1 cellular context compared by ENCODE assay signal in the genomic region with DNA sequence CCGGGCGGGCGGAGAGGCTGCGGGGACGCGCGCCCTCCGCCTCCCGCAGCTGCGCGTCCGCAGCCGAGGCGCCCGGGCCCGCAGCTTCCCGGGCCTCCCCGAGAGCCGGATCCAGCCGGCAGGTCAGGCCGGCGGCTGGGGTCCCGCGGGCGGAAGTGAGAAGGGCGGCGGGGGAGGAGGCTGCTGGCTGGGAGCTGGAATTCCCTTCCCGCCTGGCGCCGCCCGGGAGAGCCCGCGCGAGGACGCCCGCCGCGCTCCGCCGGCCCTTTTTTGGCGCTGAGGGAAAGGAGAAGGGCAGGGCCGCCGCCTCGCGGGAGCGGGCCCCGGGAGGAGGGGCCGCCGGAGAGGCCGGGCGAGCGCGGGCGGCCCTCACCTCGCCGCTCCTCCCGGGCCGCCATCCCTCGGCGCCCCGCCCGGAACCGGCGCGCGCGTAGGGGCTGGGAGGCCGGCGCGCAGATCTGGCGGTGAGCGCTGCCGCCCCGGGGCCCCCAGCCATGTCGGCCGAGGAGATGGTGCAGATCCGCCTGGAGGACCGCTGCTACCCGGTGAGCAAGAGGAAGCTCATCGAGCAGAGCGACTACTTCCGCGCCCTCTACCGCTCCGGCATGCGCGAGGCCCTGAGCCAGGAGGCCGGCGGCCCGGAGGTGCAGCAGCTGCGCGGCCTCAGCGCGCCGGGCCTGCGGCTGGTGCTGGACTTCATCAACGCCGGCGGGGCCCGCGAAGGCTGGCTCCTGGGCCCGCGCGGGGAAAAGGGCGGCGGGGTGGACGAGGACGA.
TF ChIP-seq lines count a peak whose summit lies in the region.

A gene with protein sequence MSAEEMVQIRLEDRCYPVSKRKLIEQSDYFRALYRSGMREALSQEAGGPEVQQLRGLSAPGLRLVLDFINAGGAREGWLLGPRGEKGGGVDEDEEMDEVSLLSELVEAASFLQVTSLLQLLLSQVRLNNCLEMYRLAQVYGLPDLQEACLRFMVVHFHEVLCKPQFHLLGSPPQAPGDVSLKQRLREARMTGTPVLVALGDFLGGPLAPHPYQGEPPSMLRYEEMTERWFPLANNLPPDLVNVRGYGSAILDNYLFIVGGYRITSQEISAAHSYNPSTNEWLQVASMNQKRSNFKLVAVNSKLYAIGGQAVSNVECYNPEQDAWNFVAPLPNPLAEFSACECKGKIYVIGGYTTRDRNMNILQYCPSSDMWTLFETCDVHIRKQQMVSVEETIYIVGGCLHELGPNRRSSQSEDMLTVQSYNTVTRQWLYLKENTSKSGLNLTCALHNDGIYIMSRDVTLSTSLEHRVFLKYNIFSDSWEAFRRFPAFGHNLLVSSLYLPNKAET (plus strand): TSS at position 397 of the 775 bp plus-strand sequence. CDS start 98 bp downstream, at position 495.
A gene (minus strand): TSS at position 400 of the 775 bp plus-strand sequence. CDS start 8,960 bp downstream, outside the sequence.

TF ChIP-seq in HepG2, 621 proteins besides CTCF, POLR2A, EP300 and RAD21 (continued from another document and continues in another):
- TF ChIP-seq YY1 (IDR thresholded peaks at IDR 0.05; ENCODE audit: insufficient read depth, insufficient replicate concordance, low read depth, low read length) (peak; percentile 76), ZNF205 (CRISPR knock-in tag; IDR thresholded peaks at IDR 0.05) (0 out of 2 replicates have a peak, but pooled peaks have one; percentile 20), ZNF570 (CRISPR knock-in tag; IDR thresholded peaks at IDR 0.05; ENCODE audit: borderline replicate concordance) (no peak), TAF1 (CRISPR knock-in tag; IDR thresholded peaks at IDR 0.05) (peak; percentile 45), ZNF777 (CRISPR knock-in tag; IDR thresholded peaks at IDR 0.05) (no peak; the same call in 1 of the 2 replicates), ZFX (CRISPR knock-in tag; IDR thresholded peaks at IDR 0.05; ENCODE audit: low read depth) (peak; percentile 96), MAZ (IDR thresholded peaks at IDR 0.05; ENCODE audit: borderline replicate concordance, low read depth, low read length) (no peak), MAZ (CRISPR knock-in tag; IDR thresholded peaks at IDR 0.05; ENCODE audit: low read depth) (0 out of 2 replicates have a peak, but pooled peaks have one; percentile 30), ELF4 (CRISPR knock-in tag; IDR thresholded peaks at IDR 0.05; ENCODE audit: borderline replicate concordance) (no peak), POLR2G (IDR thresholded peaks at IDR 0.05; ENCODE audit: low read depth, low read length) (peak; percentile 78), GFI1 (CRISPR knock-in tag; IDR thresholded peaks at IDR 0.05; ENCODE audit: borderline replicate concordance) (0 out of 2 replicates have a peak, but pooled peaks have one; percentile 17)
- TF ChIP-seq, protein P1, sequence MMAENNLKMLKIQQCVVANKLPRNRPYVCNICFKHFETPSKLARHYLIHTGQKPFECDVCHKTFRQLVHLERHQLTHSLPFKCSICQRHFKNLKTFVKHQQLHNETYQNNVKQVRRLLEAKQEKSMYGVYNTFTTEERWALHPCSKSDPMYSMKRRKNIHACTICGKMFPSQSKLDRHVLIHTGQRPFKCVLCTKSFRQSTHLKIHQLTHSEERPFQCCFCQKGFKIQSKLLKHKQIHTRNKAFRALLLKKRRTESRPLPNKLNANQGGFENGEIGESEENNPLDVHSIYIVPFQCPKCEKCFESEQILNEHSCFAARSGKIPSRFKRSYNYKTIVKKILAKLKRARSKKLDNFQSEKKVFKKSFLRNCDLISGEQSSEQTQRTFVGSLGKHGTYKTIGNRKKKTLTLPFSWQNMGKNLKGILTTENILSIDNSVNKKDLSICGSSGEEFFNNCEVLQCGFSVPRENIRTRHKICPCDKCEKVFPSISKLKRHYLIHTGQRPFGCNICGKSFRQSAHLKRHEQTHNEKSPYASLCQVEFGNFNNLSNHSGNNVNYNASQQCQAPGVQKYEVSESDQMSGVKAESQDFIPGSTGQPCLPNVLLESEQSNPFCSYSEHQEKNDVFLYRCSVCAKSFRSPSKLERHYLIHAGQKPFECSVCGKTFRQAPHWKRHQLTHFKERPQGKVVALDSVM (CRISPR knock-in tag; IDR thresholded peaks at IDR 0.05) = peak; percentile 90
- TF ChIP-seq, protein P2, sequence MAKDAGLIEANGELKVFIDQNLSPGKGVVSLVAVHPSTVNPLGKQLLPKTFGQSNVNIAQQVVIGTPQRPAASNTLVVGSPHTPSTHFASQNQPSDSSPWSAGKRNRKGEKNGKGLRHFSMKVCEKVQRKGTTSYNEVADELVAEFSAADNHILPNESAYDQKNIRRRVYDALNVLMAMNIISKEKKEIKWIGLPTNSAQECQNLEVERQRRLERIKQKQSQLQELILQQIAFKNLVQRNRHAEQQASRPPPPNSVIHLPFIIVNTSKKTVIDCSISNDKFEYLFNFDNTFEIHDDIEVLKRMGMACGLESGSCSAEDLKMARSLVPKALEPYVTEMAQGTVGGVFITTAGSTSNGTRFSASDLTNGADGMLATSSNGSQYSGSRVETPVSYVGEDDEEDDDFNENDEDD (CRISPR knock-in tag; IDR thresholded peaks at IDR 0.05; ENCODE audit: borderline replicate concordance) = peak; percentile 47; the same call in 1 of the 2 replicates
- TF ChIP-seq, protein P3, sequence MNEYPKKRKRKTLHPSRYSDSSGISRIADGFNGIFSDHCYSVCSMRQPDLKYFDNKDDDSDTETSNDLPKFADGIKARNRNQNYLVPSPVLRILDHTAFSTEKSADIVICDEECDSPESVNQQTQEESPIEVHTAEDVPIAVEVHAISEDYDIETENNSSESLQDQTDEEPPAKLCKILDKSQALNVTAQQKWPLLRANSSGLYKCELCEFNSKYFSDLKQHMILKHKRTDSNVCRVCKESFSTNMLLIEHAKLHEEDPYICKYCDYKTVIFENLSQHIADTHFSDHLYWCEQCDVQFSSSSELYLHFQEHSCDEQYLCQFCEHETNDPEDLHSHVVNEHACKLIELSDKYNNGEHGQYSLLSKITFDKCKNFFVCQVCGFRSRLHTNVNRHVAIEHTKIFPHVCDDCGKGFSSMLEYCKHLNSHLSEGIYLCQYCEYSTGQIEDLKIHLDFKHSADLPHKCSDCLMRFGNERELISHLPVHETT (CRISPR knock-in tag; conservative IDR thresholded peaks at IDR 0.05) = peak; percentile 60; the same call in 1 of the 2 replicates
- TF ChIP-seq, protein P4, sequence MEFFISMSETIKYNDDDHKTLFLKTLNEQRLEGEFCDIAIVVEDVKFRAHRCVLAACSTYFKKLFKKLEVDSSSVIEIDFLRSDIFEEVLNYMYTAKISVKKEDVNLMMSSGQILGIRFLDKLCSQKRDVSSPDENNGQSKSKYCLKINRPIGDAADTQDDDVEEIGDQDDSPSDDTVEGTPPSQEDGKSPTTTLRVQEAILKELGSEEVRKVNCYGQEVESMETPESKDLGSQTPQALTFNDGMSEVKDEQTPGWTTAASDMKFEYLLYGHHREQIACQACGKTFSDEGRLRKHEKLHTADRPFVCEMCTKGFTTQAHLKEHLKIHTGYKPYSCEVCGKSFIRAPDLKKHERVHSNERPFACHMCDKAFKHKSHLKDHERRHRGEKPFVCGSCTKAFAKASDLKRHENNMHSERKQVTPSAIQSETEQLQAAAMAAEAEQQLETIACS (CRISPR knock-in tag; IDR thresholded peaks at IDR 0.05) = peak; percentile 73
- TF ChIP-seq, protein P5, sequence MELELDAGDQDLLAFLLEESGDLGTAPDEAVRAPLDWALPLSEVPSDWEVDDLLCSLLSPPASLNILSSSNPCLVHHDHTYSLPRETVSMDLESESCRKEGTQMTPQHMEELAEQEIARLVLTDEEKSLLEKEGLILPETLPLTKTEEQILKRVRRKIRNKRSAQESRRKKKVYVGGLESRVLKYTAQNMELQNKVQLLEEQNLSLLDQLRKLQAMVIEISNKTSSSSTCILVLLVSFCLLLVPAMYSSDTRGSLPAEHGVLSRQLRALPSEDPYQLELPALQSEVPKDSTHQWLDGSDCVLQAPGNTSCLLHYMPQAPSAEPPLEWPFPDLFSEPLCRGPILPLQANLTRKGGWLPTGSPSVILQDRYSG (CRISPR knock-in tag; IDR thresholded peaks at IDR 0.05) = no peak
- TF ChIP-seq, protein P6, sequence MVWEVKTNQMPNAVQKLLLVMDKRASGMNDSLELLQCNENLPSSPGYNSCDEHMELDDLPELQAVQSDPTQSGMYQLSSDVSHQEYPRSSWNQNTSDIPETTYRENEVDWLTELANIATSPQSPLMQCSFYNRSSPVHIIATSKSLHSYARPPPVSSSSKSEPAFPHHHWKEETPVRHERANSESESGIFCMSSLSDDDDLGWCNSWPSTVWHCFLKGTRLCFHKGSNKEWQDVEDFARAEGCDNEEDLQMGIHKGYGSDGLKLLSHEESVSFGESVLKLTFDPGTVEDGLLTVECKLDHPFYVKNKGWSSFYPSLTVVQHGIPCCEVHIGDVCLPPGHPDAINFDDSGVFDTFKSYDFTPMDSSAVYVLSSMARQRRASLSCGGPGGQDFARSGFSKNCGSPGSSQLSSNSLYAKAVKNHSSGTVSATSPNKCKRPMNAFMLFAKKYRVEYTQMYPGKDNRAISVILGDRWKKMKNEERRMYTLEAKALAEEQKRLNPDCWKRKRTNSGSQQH (CRISPR knock-in tag; IDR thresholded peaks at IDR 0.05; ENCODE audit: low read depth) = peak; percentile 13; the same call in 1 of the 2 replicates
- TF ChIP-seq, protein P7, sequence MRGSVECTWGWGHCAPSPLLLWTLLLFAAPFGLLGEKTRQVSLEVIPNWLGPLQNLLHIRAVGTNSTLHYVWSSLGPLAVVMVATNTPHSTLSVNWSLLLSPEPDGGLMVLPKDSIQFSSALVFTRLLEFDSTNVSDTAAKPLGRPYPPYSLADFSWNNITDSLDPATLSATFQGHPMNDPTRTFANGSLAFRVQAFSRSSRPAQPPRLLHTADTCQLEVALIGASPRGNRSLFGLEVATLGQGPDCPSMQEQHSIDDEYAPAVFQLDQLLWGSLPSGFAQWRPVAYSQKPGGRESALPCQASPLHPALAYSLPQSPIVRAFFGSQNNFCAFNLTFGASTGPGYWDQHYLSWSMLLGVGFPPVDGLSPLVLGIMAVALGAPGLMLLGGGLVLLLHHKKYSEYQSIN (CRISPR knock-in tag; IDR thresholded peaks at IDR 0.05; ENCODE audit: borderline replicate concordance) = no peak
- TF ChIP-seq, protein P8, sequence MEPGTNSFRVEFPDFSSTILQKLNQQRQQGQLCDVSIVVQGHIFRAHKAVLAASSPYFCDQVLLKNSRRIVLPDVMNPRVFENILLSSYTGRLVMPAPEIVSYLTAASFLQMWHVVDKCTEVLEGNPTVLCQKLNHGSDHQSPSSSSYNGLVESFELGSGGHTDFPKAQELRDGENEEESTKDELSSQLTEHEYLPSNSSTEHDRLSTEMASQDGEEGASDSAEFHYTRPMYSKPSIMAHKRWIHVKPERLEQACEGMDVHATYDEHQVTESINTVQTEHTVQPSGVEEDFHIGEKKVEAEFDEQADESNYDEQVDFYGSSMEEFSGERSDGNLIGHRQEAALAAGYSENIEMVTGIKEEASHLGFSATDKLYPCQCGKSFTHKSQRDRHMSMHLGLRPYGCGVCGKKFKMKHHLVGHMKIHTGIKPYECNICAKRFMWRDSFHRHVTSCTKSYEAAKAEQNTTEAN (CRISPR knock-in tag; conservative IDR thresholded peaks at IDR 0.05) = peak; percentile 29; the same call in 1 of the 2 replicates
- TF ChIP-seq, protein P9, sequence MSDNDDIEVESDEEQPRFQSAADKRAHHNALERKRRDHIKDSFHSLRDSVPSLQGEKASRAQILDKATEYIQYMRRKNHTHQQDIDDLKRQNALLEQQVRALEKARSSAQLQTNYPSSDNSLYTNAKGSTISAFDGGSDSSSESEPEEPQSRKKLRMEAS (IDR thresholded peaks at IDR 0.05) = peak; percentile 69
- TF ChIP-seq, protein P10, sequence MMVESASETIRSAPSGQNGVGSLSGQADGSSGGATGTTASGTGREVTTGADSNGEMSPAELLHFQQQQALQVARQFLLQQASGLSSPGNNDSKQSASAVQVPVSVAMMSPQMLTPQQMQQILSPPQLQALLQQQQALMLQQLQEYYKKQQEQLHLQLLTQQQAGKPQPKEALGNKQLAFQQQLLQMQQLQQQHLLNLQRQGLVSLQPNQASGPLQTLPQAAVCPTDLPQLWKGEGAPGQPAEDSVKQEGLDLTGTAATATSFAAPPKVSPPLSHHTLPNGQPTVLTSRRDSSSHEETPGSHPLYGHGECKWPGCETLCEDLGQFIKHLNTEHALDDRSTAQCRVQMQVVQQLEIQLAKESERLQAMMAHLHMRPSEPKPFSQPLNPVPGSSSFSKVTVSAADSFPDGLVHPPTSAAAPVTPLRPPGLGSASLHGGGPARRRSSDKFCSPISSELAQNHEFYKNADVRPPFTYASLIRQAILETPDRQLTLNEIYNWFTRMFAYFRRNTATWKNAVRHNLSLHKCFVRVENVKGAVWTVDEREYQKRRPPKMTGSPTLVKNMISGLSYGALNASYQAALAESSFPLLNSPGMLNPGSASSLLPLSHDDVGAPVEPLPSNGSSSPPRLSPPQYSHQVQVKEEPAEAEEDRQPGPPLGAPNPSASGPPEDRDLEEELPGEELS (CRISPR knock-in tag; IDR thresholded peaks at IDR 0.05) = 0 out of 2 replicates have a peak, but pooled peaks have one; percentile 0
- TF ChIP-seq, protein P11, sequence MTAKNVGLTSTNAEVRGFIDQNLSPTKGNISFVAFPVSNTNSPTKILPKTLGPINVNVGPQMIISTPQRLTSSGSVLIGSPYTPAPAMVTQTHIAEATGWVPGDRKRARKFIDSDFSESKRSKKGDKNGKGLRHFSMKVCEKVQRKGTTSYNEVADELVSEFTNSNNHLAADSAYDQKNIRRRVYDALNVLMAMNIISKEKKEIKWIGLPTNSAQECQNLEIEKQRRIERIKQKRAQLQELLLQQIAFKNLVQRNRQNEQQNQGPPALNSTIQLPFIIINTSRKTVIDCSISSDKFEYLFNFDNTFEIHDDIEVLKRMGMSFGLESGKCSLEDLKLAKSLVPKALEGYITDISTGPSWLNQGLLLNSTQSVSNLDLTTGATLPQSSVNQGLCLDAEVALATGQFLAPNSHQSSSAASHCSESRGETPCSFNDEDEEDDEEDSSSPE (CRISPR knock-in tag; IDR thresholded peaks at IDR 0.05) = peak; percentile 43
- TF ChIP-seq, protein P12, sequence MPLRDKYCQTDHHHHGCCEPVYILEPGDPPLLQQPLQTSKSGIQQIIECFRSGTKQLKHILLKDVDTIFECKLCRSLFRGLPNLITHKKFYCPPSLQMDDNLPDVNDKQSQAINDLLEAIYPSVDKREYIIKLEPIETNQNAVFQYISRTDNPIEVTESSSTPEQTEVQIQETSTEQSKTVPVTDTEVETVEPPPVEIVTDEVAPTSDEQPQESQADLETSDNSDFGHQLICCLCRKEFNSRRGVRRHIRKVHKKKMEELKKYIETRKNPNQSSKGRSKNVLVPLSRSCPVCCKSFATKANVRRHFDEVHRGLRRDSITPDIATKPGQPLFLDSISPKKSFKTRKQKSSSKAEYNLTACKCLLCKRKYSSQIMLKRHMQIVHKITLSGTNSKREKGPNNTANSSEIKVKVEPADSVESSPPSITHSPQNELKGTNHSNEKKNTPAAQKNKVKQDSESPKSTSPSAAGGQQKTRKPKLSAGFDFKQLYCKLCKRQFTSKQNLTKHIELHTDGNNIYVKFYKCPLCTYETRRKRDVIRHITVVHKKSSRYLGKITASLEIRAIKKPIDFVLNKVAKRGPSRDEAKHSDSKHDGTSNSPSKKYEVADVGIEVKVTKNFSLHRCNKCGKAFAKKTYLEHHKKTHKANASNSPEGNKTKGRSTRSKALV (CRISPR knock-in tag; IDR thresholded peaks at IDR 0.05) = peak; percentile 84; the same call in 1 of the 2 replicates
- TF ChIP-seq, protein P13, sequence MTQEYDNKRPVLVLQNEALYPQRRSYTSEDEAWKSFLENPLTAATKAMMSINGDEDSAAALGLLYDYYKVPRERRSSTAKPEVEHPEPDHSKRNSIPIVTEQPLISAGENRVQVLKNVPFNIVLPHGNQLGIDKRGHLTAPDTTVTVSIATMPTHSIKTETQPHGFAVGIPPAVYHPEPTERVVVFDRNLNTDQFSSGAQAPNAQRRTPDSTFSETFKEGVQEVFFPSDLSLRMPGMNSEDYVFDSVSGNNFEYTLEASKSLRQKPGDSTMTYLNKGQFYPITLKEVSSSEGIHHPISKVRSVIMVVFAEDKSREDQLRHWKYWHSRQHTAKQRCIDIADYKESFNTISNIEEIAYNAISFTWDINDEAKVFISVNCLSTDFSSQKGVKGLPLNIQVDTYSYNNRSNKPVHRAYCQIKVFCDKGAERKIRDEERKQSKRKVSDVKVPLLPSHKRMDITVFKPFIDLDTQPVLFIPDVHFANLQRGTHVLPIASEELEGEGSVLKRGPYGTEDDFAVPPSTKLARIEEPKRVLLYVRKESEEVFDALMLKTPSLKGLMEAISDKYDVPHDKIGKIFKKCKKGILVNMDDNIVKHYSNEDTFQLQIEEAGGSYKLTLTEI (CRISPR knock-in tag; conservative IDR thresholded peaks at IDR 0.05) = no peak
